In genomic region chr11:73521621-73522020, GRCh38 we compare ENCODE assay signal across 9 cellular contexts.
DNase-seq lines count a peak whose midpoint lies in the region; ATAC-seq, FAIRE-seq and TF ChIP-seq lines count a peak whose summit lies in the region.
"Had no signal": no experiment of that assay in that cellular context is flagged by ENCODE, and none has a peak within 500 bp of the region (broad histone marks: within the 10 kb centered on the region; RNA-seq: fewer than 3 reads in every experiment).

No MANE protein-coding gene starts in this region.

- H3K36me3 ChIP-seq in endothelial cell of umbilical vein (ENCODE audit: control insufficient read depth in 2 of 2, extremely low read depth in 1 of 2, insufficient read depth in 2 of 2, low read length in 2 of 2) (no peaks in the 10 kb centered on the region), tibial artery (no peaks in the 10 kb centered on the region), small intestine (ENCODE audit: control insufficient read depth in 2 of 2, insufficient read depth in 2 of 2, low read length in 2 of 2) (no peaks in the 10 kb centered on the region)

- H3K27me3 Mint-ChIP-seq in endothelial cell (ENCODE audit: unreplicated experiment) = no peaks in the 10 kb centered on the region

- H3K4me3 ChIP-seq in A549 (no peak overlapping the region), GM12865 (ENCODE audit: low read depth, low read length) (no peak overlapping the region), endothelial cell of umbilical vein (replicated peaks in 1 of 3; ENCODE audit: insufficient read depth in 1 of 3, low read depth in 1 of 3, low read length in 3 of 3) (no peak overlapping the region), tibial artery (no peak overlapping the region), small intestine (ENCODE audit: low read depth in 1 of 2, low read length in 2 of 2) (no peak overlapping the region)

- no peak for TF ChIP-seq RAD21 in A549 (conservative IDR thresholded peaks at IDR 0.05 in 1 of 2, IDR thresholded peaks at IDR 0.05 in 1 of 2)

- H3K27ac ChIP-seq in A549 (no peak overlapping the region), endothelial cell of umbilical vein (ENCODE audit: insufficient read depth, low read depth, low read length) (no peak overlapping the region), tibial artery (no peak overlapping the region), small intestine (ENCODE audit: low read depth in 1 of 2, low read length in 1 of 2) (no peak overlapping the region)

- peaks cover 6% of the 10 kb centered on the region for H3K4me1 Mint-ChIP-seq in endothelial cell (ENCODE audit: unreplicated experiment)

- H3K9ac ChIP-seq in endothelial cell of umbilical vein (replicated peaks; ENCODE audit: extremely low read depth, insufficient read depth, low read length) = no peak overlapping the region

- intact Hi-C loops in endothelial cell of umbilical vein (cut with micrococcal nuclease) (no loop called here), tibial artery (cut with DNase I; ENCODE audit: low total_unique reads) (no loop called here)

- TF ChIP-seq EP300 in A549 (IDR thresholded peaks at IDR 0.05) = no peak

- peaks cover 5% of the 10 kb centered on the region for H4K20me1 ChIP-seq in endothelial cell of umbilical vein (replicated peaks; ENCODE audit: control insufficient read depth, extremely low read depth, insufficient read depth, low read length)

- BruUV-seq in endothelial cell of umbilical vein (replicated peaks; lab: Mats Ljungman, UMichigan) = no TSS peak

- no peak overlapping the region for H3K4me3 Mint-ChIP-seq in endothelial cell (ENCODE audit: unreplicated experiment)

- DNase-seq in A549 (ENCODE audit: low read depth in 1 of 2, low spot score in 1 of 2) (peak in 1 of 2 experiments; percentile 13), GM12865 (ENCODE audit: low read depth) (peak; percentile 33), NOMO-1 treated with DMSO at 0.1 percent for 48 hours (lab: John Stamatoyannopoulos, UW; ENCODE audit: unreplicated experiment) (peak; percentile 74), endothelial cell of umbilical vein (ENCODE audit: low read depth, low spot score) (peak; percentile 51), endothelial cell (ENCODE audit: low spot score) (no peak), tibial artery (no peak), small intestine (no peak)
- no peak for DNase-seq in activated CD4-positive, alpha-beta T cell treated with anti-CD3 and anti-CD28 coated beads, Interleukin-2, amount 50 U/mL, for 4 hours
- DNase-seq: central memory CD4-positive, alpha-beta T cell had no signal

- no peaks in the 10 kb centered on the region for H3K9me3 Mint-ChIP-seq in endothelial cell (ENCODE audit: unreplicated experiment)

- TF ChIP-seq POLR2A in A549 (IDR thresholded peaks at IDR 0.05; ENCODE audit: low read length) (no peak), endothelial cell of umbilical vein (IDR thresholded peaks at IDR 0.05; ENCODE audit: low read depth, low read length) (no peak)

- H3K27ac Mint-ChIP-seq in endothelial cell (ENCODE audit: unreplicated experiment) = no peak overlapping the region

- H3K9me3 ChIP-seq in A549 (peaks cover 7% of the 10 kb centered on the region; the same call in 1 of the 3 replicates), endothelial cell of umbilical vein (replicated peaks; ENCODE audit: control insufficient read depth, insufficient read depth, low read length) (no peaks in the 10 kb centered on the region), tibial artery (no peaks in the 10 kb centered on the region), small intestine (ENCODE audit: control insufficient read depth, low read depth) (no peaks in the 10 kb centered on the region)

- CTCF ChIA-PET in A549 (lab: Yijun Ruan, JAX) = interaction anchor here (1.2 to 1.6 kb wide), 2 partner anchors 11 to 42 kb away, joined by 4 to 6 read pairs; no protein-coding TSS in a partner anchor
- CTCF ChIA-PET in endothelial cell of umbilical vein (lab: Charles Lee) = interaction anchor here (0.9 to 3.0 kb wide), 6 partner anchors 10 to 104 kb away, joined by 3 to 19 read pairs (median 6); no protein-coding TSS in a partner anchor

- dilution Hi-C loops in endothelial cell of umbilical vein (cut with MboI; ENCODE audit: extremely low pct_ligation_motif_present, low sequenced_read_pairs) = no loop called here

- no peaks in the 10 kb centered on the region for H3K9me1 ChIP-seq in endothelial cell of umbilical vein (replicated peaks; ENCODE audit: control insufficient read depth, extremely low read depth, insufficient read depth, low read length)

- H3K27me3 ChIP-seq in endothelial cell of umbilical vein (ENCODE audit: control insufficient read depth in 2 of 2, insufficient read depth in 2 of 2, low read length in 2 of 2) (no peaks in the 10 kb centered on the region), tibial artery (no peaks in the 10 kb centered on the region), small intestine (ENCODE audit: control insufficient read depth in 2 of 2, insufficient read depth in 2 of 2, low read length in 2 of 2) (no peaks in the 10 kb centered on the region)

- POLR2A ChIA-PET in A549 (lab: Yijun Ruan, JAX) = no interaction called here
- POLR2A ChIA-PET in endothelial cell of umbilical vein (lab: Charles Lee) = interaction anchor here (0.9 kb wide), 1 partner anchor 9 kb away, joined by 3 read pairs; no protein-coding TSS in a partner anchor

- H3K4me2 ChIP-seq in A549 (peak overlapping the region; percentile 42), endothelial cell of umbilical vein (ENCODE audit: insufficient read depth, low read length) (no peak overlapping the region)

- no peak overlapping the region for H2AFZ ChIP-seq in endothelial cell of umbilical vein (ENCODE audit: low read depth, low read length)

- TF ChIP-seq CTCF in A549 (IDR thresholded peaks at IDR 0.05) (no peak), GM12865 (IDR thresholded peaks at IDR 0.05; ENCODE audit: insufficient read depth, low read depth, low read length, missing control alignments) (no peak), endothelial cell of umbilical vein (IDR thresholded peaks at IDR 0.05; ENCODE audit: extremely low read depth in 1 of 2, insufficient read depth in 1 of 2, low read depth in 1 of 2, low read length in 2 of 2) (no peak), endothelial cell (IDR thresholded peaks at IDR 0.05; ENCODE audit: unreplicated experiment) (no peak), tibial artery (IDR thresholded peaks at IDR 0.05) (no peak)

- WGBS in A549 (ENCODE audit: missing lambda C conversion rate) = 0% methylated on average over 1 of the region's 1 CpG
- 45 to 65% (median 59%) methylated on average over 1 of the region's 1 CpG for WGBS in small intestine, 3 donors

- H3K4me1 ChIP-seq in A549 (peaks cover 13% of the 10 kb centered on the region), endothelial cell of umbilical vein (ENCODE audit: control insufficient read depth, extremely low read depth, insufficient read depth, low read length) (peaks cover 19% of the 10 kb centered on the region), tibial artery (no peaks in the 10 kb centered on the region), small intestine (ENCODE audit: control insufficient read depth in 2 of 2, insufficient read depth in 1 of 2, low read depth in 1 of 2, low read length in 1 of 2) (peaks cover 0 to 3% of the 10 kb centered on the region in 2 donors)

- peak in 1 of 2 experiments; percentile 86; a peak in 3 of 6 replicates for ATAC-seq in A549

- FAIRE-seq in A549 (lab: Jason Lieb, UNC) = no peak
- no peak for FAIRE-seq in endothelial cell of umbilical vein (lab: Jason Lieb, UNC)
- FAIRE-seq in small intestine (lab: Jason Lieb, UNC) = no peak

- no peaks in the 10 kb centered on the region for H3K36me3 Mint-ChIP-seq in endothelial cell (ENCODE audit: low read depth, unreplicated experiment)

- H3K79me2 ChIP-seq in endothelial cell of umbilical vein (ENCODE audit: control insufficient read depth, insufficient read depth, low read length) = no peaks in the 10 kb centered on the region

TF ChIP-seq in A549, 52 proteins besides CTCF, POLR2A, EP300 and RAD21 (continues in another document):
- TF ChIP-seq NPAS2 (CRISPR knock-in tag; IDR thresholded peaks at IDR 0.05; ENCODE audit: borderline replicate concordance) (no peak), FOXS1 (CRISPR knock-in tag; IDR thresholded peaks at IDR 0.05) (no peak), BCL3 (IDR thresholded peaks at IDR 0.05) (no peak), JUN (IDR thresholded peaks at IDR 0.05) (no peak), HEYL (CRISPR knock-in tag; IDR thresholded peaks at IDR 0.05) (no peak), HES2 (IDR thresholded peaks at IDR 0.05) (no peak)

TF ChIP-seq in endothelial cell of umbilical vein, 7 proteins besides CTCF, POLR2A, EP300 and RAD21:
- TF ChIP-seq GATA2 (IDR thresholded peaks at IDR 0.05; ENCODE audit: insufficient read depth, insufficient read length, low read depth, low read length) (no peak), POLR2AphosphoS5 (IDR thresholded peaks at IDR 0.05; ENCODE audit: insufficient read depth, low read depth, low read length) (peak; percentile 33), MAX (IDR thresholded peaks at IDR 0.05; ENCODE audit: insufficient read depth, insufficient read length) (no peak), FOS (IDR thresholded peaks at IDR 0.05; ENCODE audit: borderline replicate concordance, insufficient read depth, low read length) (peak; percentile 68)

Comparison
In these comparisons a context has a peak if more than half of its experiments do, and no peak if none do; other contexts are left out.
1. DNase-seq: peak in GM12865 (single experiment), NOMO-1 treated with DMSO at 0.1 percent for 48 hours (single experiment) and endothelial cell of umbilical vein (single experiment); none in endothelial cell (single experiment), tibial artery (0 of 2), small intestine (single experiment) and activated CD4-positive, alpha-beta T cell treated with anti-CD3 and anti-CD28 coated beads, Interleukin-2, amount 50 U/mL, for 4 hours (0 of 2).